8 cellular contexts compared by ENCODE assay signal in the genomic region with DNA sequence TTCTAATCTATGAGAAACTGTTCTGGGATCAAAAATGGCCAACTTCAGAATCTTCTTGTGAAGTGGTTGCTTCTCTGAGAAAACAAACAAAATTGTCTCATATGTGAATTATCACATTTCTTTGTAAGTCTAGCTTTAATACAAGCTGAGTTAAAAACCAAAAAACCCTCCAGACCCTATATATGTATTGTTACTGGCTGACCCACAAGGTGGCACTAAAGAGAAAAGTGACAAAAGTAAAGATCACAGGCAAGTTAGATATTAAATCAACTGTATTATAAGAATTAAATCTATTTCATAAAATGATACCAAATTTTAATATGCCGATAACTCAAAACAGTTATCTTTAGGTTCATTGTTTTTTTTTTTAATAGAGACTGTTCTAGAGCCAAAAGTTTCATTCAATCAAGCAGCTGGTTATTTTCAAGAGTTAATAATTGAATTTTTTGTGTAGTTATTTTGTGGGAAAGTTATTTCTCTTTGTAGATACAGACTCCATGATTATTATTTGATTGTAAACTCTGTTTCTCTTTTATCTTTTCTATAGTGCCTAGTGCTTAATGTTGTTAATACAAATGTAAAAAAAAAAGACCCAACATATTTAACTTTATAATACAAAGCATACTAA. TPM values are rescaled to one million over a fixed set of nuclear protein-coding genes. Genes with fewer than 3 reads are reported as not detected.
A peak's percentile ranks its signal among the peaks of the same experiment; 100 is the strongest.
DNase-seq lines count a peak whose midpoint lies in the region; ATAC-seq and TF ChIP-seq lines count a peak whose summit lies in the region.

No MANE protein-coding gene starts in this region.

- ATAC-seq in RWPE2 (ENCODE audit: low read depth): no peak

- H3K9me2 ChIP-seq in hepatocyte (replicated peaks; ENCODE audit: insufficient read depth): no peaks in the 10 kb centered on the region

- no peaks in the 10 kb centered on the region for H3K79me2 ChIP-seq in hepatocyte

- WGBS in hepatocyte (ENCODE audit: low lambda C conversion rate, missing lambda C conversion rate): 52% methylated on average over 1 of the region's 1 CpG

- TF ChIP-seq CTCF in GM20000 (IDR thresholded peaks at IDR 0.05; ENCODE audit: extremely low read depth, missing control alignments): peak; percentile 35
- peak; percentile 69 for TF ChIP-seq CTCF in RWPE2 (IDR thresholded peaks at IDR 0.05; ENCODE audit: poor library complexity, severe bottlenecking)
- TF ChIP-seq CTCF in hepatocyte (IDR thresholded peaks at IDR 0.05; ENCODE audit: poor library complexity): peak; percentile 64

- no peak overlapping the region for H3K27ac ChIP-seq in RWPE2 (ENCODE audit: poor library complexity, severe bottlenecking)
- H3K27ac ChIP-seq in hepatocyte: no peak overlapping the region

- no peaks in the 10 kb centered on the region for H3K4me1 ChIP-seq in RWPE2 (ENCODE audit: insufficient read depth, poor library complexity, severe bottlenecking)
- H3K4me1 ChIP-seq in hepatocyte (ENCODE audit: insufficient read depth): no peaks in the 10 kb centered on the region

- H3K4me3 ChIP-seq in RWPE2 (ENCODE audit: severe bottlenecking) (no peak overlapping the region), hepatocyte (no peak overlapping the region)

- DNase-seq in AG08395 (ENCODE audit: low spot score): peak; percentile 31
- DNase-seq in GM20000 (ENCODE audit: low spot score): no peak
- DNase-seq in RWPE2 (ENCODE audit: low spot score): no peak
- peak; percentile 36 for DNase-seq in hepatocyte (ENCODE audit: low spot score)
- DNase-seq in activated CD8-positive, alpha-beta memory T cell treated with anti-CD3 and anti-CD28 coated beads for 24 hours: no peak
- DNase-seq in activated CD4-positive, CD25-positive, alpha-beta regulatory T cell treated with anti-CD3 and anti-CD28 coated beads, Interleukin-2, amount 50 U/mL, for 72 hours: no peak
- DNase-seq in amniotic stem cell (lab: John Stamatoyannopoulos, UW): no peak
- DNase-seq in activated T-cell treated with anti-CD3 and anti-CD28 coated beads for 4 hours: no peak

- no peak overlapping the region for H2AFZ ChIP-seq in hepatocyte

- H3K27me3 ChIP-seq in RWPE2 (ENCODE audit: insufficient read depth, poor library complexity, severe bottlenecking): peaks cover 70% of the 10 kb centered on the region
- no peaks in the 10 kb centered on the region for H3K27me3 ChIP-seq in hepatocyte

- H4K20me1 ChIP-seq in hepatocyte (ENCODE audit: insufficient read depth, poor library complexity, severe bottlenecking): no peaks in the 10 kb centered on the region

- no peaks in the 10 kb centered on the region for H3K9me3 ChIP-seq in RWPE2 (ENCODE audit: severe bottlenecking)
- H3K9me3 ChIP-seq in hepatocyte (ENCODE audit: low read depth): no peaks in the 10 kb centered on the region

- no peaks in the 10 kb centered on the region for H3K36me3 ChIP-seq in RWPE2 (ENCODE audit: low read depth)
- no peaks in the 10 kb centered on the region for H3K36me3 ChIP-seq in hepatocyte (replicated peaks; ENCODE audit: insufficient read depth, low read depth)

- no peak overlapping the region for H3K4me2 ChIP-seq in hepatocyte

RNA-seq across cellular contexts. Expression of a gene that starts 7.5 kb away (rescaled TPM):
- total RNA-seq in hepatocyte: 4.4 and 5.0 TPM in 2 replicates
- polyA plus RNA-seq in hepatocyte: 1.3 and 2.4 TPM in 2 replicates

Comparison
In these comparisons a context has a peak if more than half of its experiments do, and no peak if none do; other contexts are left out.
1. DNase-seq: peak in AG08395 (single experiment) and hepatocyte (single experiment); none in GM20000 (single experiment), RWPE2 (single experiment), activated CD8-positive, alpha-beta memory T cell treated with anti-CD3 and anti-CD28 coated beads for 24 hours (single experiment), activated CD4-positive, CD25-positive, alpha-beta regulatory T cell treated with anti-CD3 and anti-CD28 coated beads, Interleukin-2, amount 50 U/mL, for 72 hours (single experiment), amniotic stem cell (single experiment) and activated T-cell treated with anti-CD3 and anti-CD28 coated beads for 4 hours (single experiment).
2. Peak in every context shown above with its lines, with median percentiles within 50 percentile points of each other: CTCF ChIP-seq.